ENCODE assay signal across 13 cellular contexts in genomic region chr6:21500314-21500713, GRCh38.
DNase-seq lines count a peak whose midpoint lies in the region; ATAC-seq and TF ChIP-seq lines count a peak whose summit lies in the region.
"Had no signal": no experiment of that assay in that cellular context is flagged by ENCODE, and none has a peak within 500 bp of the region (broad histone marks: within the 10 kb centered on the region; RNA-seq: fewer than 3 reads in every experiment).

No MANE protein-coding gene starts in this region.

- no peaks in the 10 kb centered on the region for H3K36me3 ChIP-seq in gastrocnemius medialis
- H3K36me3 ChIP-seq: cardiac muscle cell had no signal

- ATAC-seq in gastrocnemius medialis (peak; percentile 46 to 88), HG03135 (IDR thresholded peaks at IDR 0.05; ENCODE audit: unreplicated experiment) (no peak)
- no peak for ATAC-seq in activated CD8-positive, alpha-beta T cell treated with anti-CD3 and anti-CD28 coated beads, Interleukin-2, amount 10 ng/mL, durations not matched to agents 7 days and 5 days
- ATAC-seq: activated T-cell treated with anti-CD3 and anti-CD28 coated beads, Interleukin-2, amount 50 U/mL, for 4 hours had no signal

- DNase-seq in HT-29 (ENCODE audit: low spot score), result peak; percentile 30
- DNase-seq in NCI-H2196 (lab: John Stamatoyannopoulos, UW; ENCODE audit: unreplicated experiment), result peak; percentile 66
- DNase-seq in amniotic epithelial cell (ENCODE audit: low read depth), result peak; percentile 53
- peak in 1 of 2 donors; percentile 14 for DNase-seq in gastrocnemius medialis
- DNase-seq in central memory CD4-positive, alpha-beta T cell, result no peak
- DNase-seq in activated CD8-positive, alpha-beta T cell treated with anti-CD3 and anti-CD28 coated beads, Interleukin-2, amount 10 ng/mL, durations not matched to agents 7 days and 5 days, result no peak
- DNase-seq: activated naive CD8-positive, alpha-beta T cell treated with anti-CD3 and anti-CD28 coated beads for 36 hours; activated T-cell treated with anti-CD3 and anti-CD28 coated beads, Interleukin-2, amount 50 U/mL, for 4 hours; effector CD4-positive, alpha-beta T cell; stimulated activated CD4-positive, alpha-beta T cell treated with anti-CD3 and anti-CD28 coated beads, Interleukin-1b, Interleukin-23, amount 100 ng/mL, for 48 hours had no signal

- no peaks in the 10 kb centered on the region for H3K4me1 Mint-ChIP-seq in activated CD8-positive, alpha-beta T cell treated with anti-CD3 and anti-CD28 coated beads, Interleukin-2, amount 10 ng/mL, durations not matched to agents 7 days and 5 days (ENCODE audit: low read depth)
- H3K4me1 Mint-ChIP-seq: activated naive CD8-positive, alpha-beta T cell treated with anti-CD3 and anti-CD28 coated beads for 36 hours; B cell had no signal

- H3K36me3 Mint-ChIP-seq in activated CD8-positive, alpha-beta T cell treated with anti-CD3 and anti-CD28 coated beads, Interleukin-2, amount 10 ng/mL, durations not matched to agents 7 days and 5 days (ENCODE audit: low read depth), result no peaks in the 10 kb centered on the region
- H3K36me3 Mint-ChIP-seq: activated naive CD8-positive, alpha-beta T cell treated with anti-CD3 and anti-CD28 coated beads for 36 hours had no signal

- CTCF ChIA-PET in activated CD8-positive, alpha-beta T cell treated with anti-CD3 and anti-CD28 coated beads, Interleukin-2, amount 10 ng/mL, durations not matched to agents 7 days and 5 days (lab: Charles Lee), result no interaction called here

- POLR2A ChIA-PET in activated CD8-positive, alpha-beta T cell treated with anti-CD3 and anti-CD28 coated beads, Interleukin-2, amount 10 ng/mL, durations not matched to agents 7 days and 5 days (lab: Charles Lee), result no interaction called here

- H3K4me3 Mint-ChIP-seq in activated CD8-positive, alpha-beta T cell treated with anti-CD3 and anti-CD28 coated beads, Interleukin-2, amount 10 ng/mL, durations not matched to agents 7 days and 5 days, result no peak overlapping the region
- H3K4me3 Mint-ChIP-seq: activated naive CD8-positive, alpha-beta T cell treated with anti-CD3 and anti-CD28 coated beads for 36 hours; activated T-cell treated with anti-CD3 and anti-CD28 coated beads, Interleukin-2, amount 50 U/mL, for 4 hours; B cell had no signal

- H3K9me3 ChIP-seq in gastrocnemius medialis, result no peaks in the 10 kb centered on the region

- H3K27ac ChIP-seq in gastrocnemius medialis, result peak overlapping the region; percentile 44 to 61 (median 60)
- H3K27ac ChIP-seq: cardiac muscle cell had no signal

- H3K27me3 ChIP-seq in gastrocnemius medialis, result no peaks in the 10 kb centered on the region
- H3K27me3 ChIP-seq: cardiac muscle cell had no signal

- H3K27ac Mint-ChIP-seq in activated CD8-positive, alpha-beta T cell treated with anti-CD3 and anti-CD28 coated beads, Interleukin-2, amount 10 ng/mL, durations not matched to agents 7 days and 5 days, result no peak overlapping the region
- H3K27ac Mint-ChIP-seq: activated naive CD8-positive, alpha-beta T cell treated with anti-CD3 and anti-CD28 coated beads for 36 hours; B cell had no signal

- TF ChIP-seq POLR2A in gastrocnemius medialis (IDR thresholded peaks at IDR 0.05), result no peak

- H3K4me3 ChIP-seq in gastrocnemius medialis, result no peak overlapping the region
- H3K4me3 ChIP-seq: cardiac muscle cell had no signal

- H3K9me3 Mint-ChIP-seq in activated CD8-positive, alpha-beta T cell treated with anti-CD3 and anti-CD28 coated beads, Interleukin-2, amount 10 ng/mL, durations not matched to agents 7 days and 5 days (ENCODE audit: insufficient read depth), result no peaks in the 10 kb centered on the region
- H3K9me3 Mint-ChIP-seq: activated naive CD8-positive, alpha-beta T cell treated with anti-CD3 and anti-CD28 coated beads for 36 hours; activated T-cell treated with anti-CD3 and anti-CD28 coated beads, Interleukin-2, amount 50 U/mL, for 4 hours had no signal

- intact Hi-C loops in gastrocnemius medialis (cut with DNase I; ENCODE audit: low total_unique reads), result no loop called here

- peaks cover 2% of the 10 kb centered on the region for H3K27me3 Mint-ChIP-seq in activated CD8-positive, alpha-beta T cell treated with anti-CD3 and anti-CD28 coated beads, Interleukin-2, amount 10 ng/mL, durations not matched to agents 7 days and 5 days (ENCODE audit: low read depth)
- H3K27me3 Mint-ChIP-seq: B cell had no signal

- in situ Hi-C loops in gastrocnemius medialis (cut with MboI; ENCODE audit: low sequenced_read_pairs in 4 of 4), result no loop called here

- TF ChIP-seq CTCF in gastrocnemius medialis (IDR thresholded peaks at IDR 0.05 in 4 of 5, conservative IDR thresholded peaks at IDR 0.05 in 1 of 5), result no peak

- H3K4me1 ChIP-seq in gastrocnemius medialis, result peaks cover 20 to 24% of the 10 kb centered on the region in 2 donors

Comparison
In these comparisons a context has a peak if more than half of its experiments do, and no peak if none do; other contexts are left out.
1. DNase-seq: peak in HT-29 (single experiment), NCI-H2196 (single experiment) and amniotic epithelial cell (single experiment); none in central memory CD4-positive, alpha-beta T cell (single experiment) and activated CD8-positive, alpha-beta T cell treated with anti-CD3 and anti-CD28 coated beads, Interleukin-2, amount 10 ng/mL, durations not matched to agents 7 days and 5 days (single experiment).
2. ATAC-seq: peak in gastrocnemius medialis (2 of 2); none in HG03135 (single experiment) and activated CD8-positive, alpha-beta T cell treated with anti-CD3 and anti-CD28 coated beads, Interleukin-2, amount 10 ng/mL, durations not matched to agents 7 days and 5 days (single experiment).